In genomic region chr2:189579585-189579984, GRCh38 we compare ENCODE assay signal across 9 cellular contexts. TPM values are rescaled to one million over a fixed set of nuclear protein-coding genes. Genes with fewer than 3 reads are reported as not detected.
A peak's percentile ranks its signal among the peaks of the same experiment; 100 is the strongest.
DNase-seq lines count a peak whose midpoint lies in the region; ATAC-seq and TF ChIP-seq lines count a peak whose summit lies in the region.
"Had no signal": no experiment of that assay in that cellular context is flagged by ENCODE, and none has a peak within 500 bp of the region (broad histone marks: within the 10 kb centered on the region; RNA-seq: fewer than 3 reads in every experiment).

No MANE protein-coding gene starts in this region.

- POLR2A ChIA-PET in activated CD4-positive, alpha-beta T cell treated with anti-CD3 and anti-CD28 coated beads, Interleukin-2, amount 10 ng/mL, durations not matched to agents 7 days and 5 days (lab: Charles Lee): no interaction called here

- in situ Hi-C loops in T47D (cut with HindIII; ENCODE audit: low pct_unique_long_range_greater_than_20kb, low sequenced_read_pairs): no loop called here

- peaks cover 27% of the 10 kb centered on the region for H3K27me3 Mint-ChIP-seq in activated CD4-positive, alpha-beta T cell treated with anti-CD3 and anti-CD28 coated beads, Interleukin-2, amount 10 ng/mL, durations not matched to agents 7 days and 5 days

- H3K4me1 Mint-ChIP-seq in activated CD4-positive, alpha-beta T cell treated with anti-CD3 and anti-CD28 coated beads, Interleukin-2, amount 10 ng/mL, durations not matched to agents 7 days and 5 days: peaks cover 25% of the 10 kb centered on the region

- WGBS in lung, 2 donors: 18 to 24% methylated on average over 8 of the region's 8 CpGs

- peak overlapping the region; percentile 70 for H3K4me3 Mint-ChIP-seq in activated CD4-positive, alpha-beta T cell treated with anti-CD3 and anti-CD28 coated beads, Interleukin-2, amount 10 ng/mL, durations not matched to agents 7 days and 5 days

- H3K9me3 ChIP-seq in lung (ENCODE audit: control insufficient read depth in 2 of 2, insufficient read depth in 1 of 2, low read length in 1 of 2) (no peaks in the 10 kb centered on the region), tibial artery (no peaks in the 10 kb centered on the region)

- peaks cover 7 to 20% of the 10 kb centered on the region in 2 donors for H3K4me1 ChIP-seq in lung (ENCODE audit: control insufficient read depth in 2 of 2, insufficient read depth in 2 of 2, low read length in 2 of 2)
- peaks cover 0 to 58% (median 22%) of the 10 kb centered on the region in 4 donors for H3K4me1 ChIP-seq in tibial artery

- H3K36me3 ChIP-seq in lung (ENCODE audit: control insufficient read depth in 2 of 2, insufficient read depth in 2 of 2, low read length in 2 of 2) (no peaks in the 10 kb centered on the region), tibial artery (peaks cover 0 to 10% (median 6%) of the 10 kb centered on the region in 3 donors)
- H3K36me3 ChIP-seq: BLaER1 had no signal

- H3K27ac ChIP-seq in lung (ENCODE audit: low read depth in 1 of 2, low read length in 1 of 2): peak overlapping the region in 1 of 2 donors; percentile 98
- H3K27ac ChIP-seq in tibial artery: peak overlapping the region; percentile 90 to 96
- H3K27ac ChIP-seq: BLaER1 had no signal

- no peak for DNase-seq in activated CD4-positive, alpha-beta T cell treated with anti-CD3 and anti-CD28 coated beads, Interleukin-2, amount 10 ng/mL, durations not matched to agents 7 days and 5 days
- no peak for DNase-seq in activated CD4-positive, alpha-beta T cell treated with anti-CD3 and anti-CD28 coated beads for 1 hour
- DNase-seq in T47D (ENCODE audit: low read depth in 1 of 2, low spot score in 1 of 2) (peak; percentile 14 to 62), lung (ENCODE audit: low spot score) (no peak), tibial artery (no peak), NCI-H1105 (lab: John Stamatoyannopoulos, UW) (no peak), NCI-H524 (lab: John Stamatoyannopoulos, UW) (no peak), NCI-H1105 treated with DMSO at 0.1 percent for 48 hours (lab: John Stamatoyannopoulos, UW) (no peak)

- peaks cover 2% of the 10 kb centered on the region for H3K36me3 Mint-ChIP-seq in activated CD4-positive, alpha-beta T cell treated with anti-CD3 and anti-CD28 coated beads, Interleukin-2, amount 10 ng/mL, durations not matched to agents 7 days and 5 days (ENCODE audit: low read depth)

- TF ChIP-seq CTCF in lung (IDR thresholded peaks at IDR 0.05; ENCODE audit: control extremely low read depth, extremely low read depth): no peak
- no peak for TF ChIP-seq CTCF in tibial artery (IDR thresholded peaks at IDR 0.05)

- ATAC-seq in lung (ENCODE audit: insufficient read depth, low FRiP score): no peak

- intact Hi-C loops in tibial artery (cut with DNase I; ENCODE audit: low total_unique reads): no loop called here

- no peaks in the 10 kb centered on the region for H3K9me3 Mint-ChIP-seq in activated CD4-positive, alpha-beta T cell treated with anti-CD3 and anti-CD28 coated beads, Interleukin-2, amount 10 ng/mL, durations not matched to agents 7 days and 5 days

- no peaks in the 10 kb centered on the region for H3K27me3 ChIP-seq in lung (ENCODE audit: control insufficient read depth, insufficient read depth)
- no peaks in the 10 kb centered on the region for H3K27me3 ChIP-seq in tibial artery

- H3K4me3 ChIP-seq in lung (peak overlapping the region; percentile 38), tibial artery (peak overlapping the region; percentile 62 to 68)

- no peak overlapping the region for H3K27ac Mint-ChIP-seq in activated CD4-positive, alpha-beta T cell treated with anti-CD3 and anti-CD28 coated beads, Interleukin-2, amount 10 ng/mL, durations not matched to agents 7 days and 5 days

- CTCF ChIA-PET in activated CD4-positive, alpha-beta T cell treated with anti-CD3 and anti-CD28 coated beads, Interleukin-2, amount 10 ng/mL, durations not matched to agents 7 days and 5 days (lab: Charles Lee): no interaction called here

RNA-seq across cellular contexts. Expression of gene SLC40A1, which starts 1.0 kb away (rescaled TPM):
- 1 to 10 TPM; 2.6 to 3.2 TPM for total RNA-seq in activated CD4-positive, alpha-beta T cell treated with anti-CD3 and anti-CD28 coated beads, Interleukin-2, amount 10 ng/mL, durations not matched to agents 7 days and 5 days
- total RNA-seq in lung: 100 to 1,000 TPM in 1 of 2 donors, 10 to 100 TPM in 1; 94.2 to 553 TPM
- polyA plus RNA-seq in lung: 10 to 100 TPM; 50.2 to 57.4 TPM

Comparison
In these comparisons a context has a peak if more than half of its experiments do, and no peak if none do; other contexts are left out.
1. DNase-seq: peak in T47D (2 of 2); none in activated CD4-positive, alpha-beta T cell treated with anti-CD3 and anti-CD28 coated beads, Interleukin-2, amount 10 ng/mL, durations not matched to agents 7 days and 5 days (single experiment), activated CD4-positive, alpha-beta T cell treated with anti-CD3 and anti-CD28 coated beads for 1 hour (single experiment), lung (single experiment), tibial artery (0 of 2), NCI-H1105 (single experiment), NCI-H524 (0 of 2) and NCI-H1105 treated with DMSO at 0.1 percent for 48 hours (single experiment).
2. RNA of gene SLC40A1, which starts 1.0 kb away (total RNA-seq): 94.2 to 553 TPM in lung; 2.6 to 3.2 TPM in activated CD4-positive, alpha-beta T cell treated with anti-CD3 and anti-CD28 coated beads, Interleukin-2, amount 10 ng/mL, durations not matched to agents 7 days and 5 days; every median in the first group is over 10 times any median in the second.